Comparison of ENCODE assay signal across 26 cellular contexts in the genomic region with DNA sequence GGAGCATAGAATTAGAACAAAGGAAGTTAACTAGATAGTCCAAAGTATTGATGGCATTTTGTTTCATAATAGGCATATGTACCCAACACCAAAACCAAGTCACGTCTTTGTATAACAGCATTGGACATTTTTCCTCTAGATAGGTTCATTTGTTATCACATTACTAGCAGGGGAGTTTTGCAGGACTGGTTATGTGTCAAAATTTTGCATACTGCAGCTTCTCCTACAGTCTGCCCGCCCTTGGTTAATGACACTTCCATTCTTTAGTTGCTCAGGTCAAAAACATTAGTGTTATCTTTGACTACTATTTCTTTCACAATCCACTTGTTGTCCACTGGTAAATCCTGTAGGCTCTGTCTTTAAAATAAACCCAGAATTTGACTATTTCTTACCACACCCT. TPM values are rescaled to one million over a fixed set of nuclear protein-coding genes. Genes with fewer than 3 reads are reported as not detected.
DNase-seq lines count a peak whose midpoint lies in the region; ATAC-seq and TF ChIP-seq lines count a peak whose summit lies in the region.
"Had no signal": no experiment of that assay in that cellular context is flagged by ENCODE, and none has a peak within 500 bp of the region (broad histone marks: within the 10 kb centered on the region; RNA-seq: fewer than 3 reads in every experiment).

No MANE protein-coding gene starts in this region.

- 81 to 84% methylated on average over 2 of the region's 2 CpGs for WGBS in upper lobe of left lung, 2 donors

- no peaks in the 10 kb centered on the region for H3K27me3 ChIP-seq in CD4-positive, CD25-positive, alpha-beta regulatory T cell (ENCODE audit: control insufficient read depth, insufficient read depth, low read length)
- H3K27me3 ChIP-seq in naive thymus-derived CD4-positive, alpha-beta T cell (ENCODE audit: control insufficient read depth in 2 of 2, insufficient read depth in 2 of 2, low read length in 2 of 2) = no peaks in the 10 kb centered on the region
- no peaks in the 10 kb centered on the region for H3K27me3 ChIP-seq in upper lobe of left lung
- H3K27me3 ChIP-seq: body of pancreas, heart right ventricle, ovary had no signal

- H3K4me3 Mint-ChIP-seq in CD4-positive, CD25-positive, alpha-beta regulatory T cell = peak overlapping the region in 3 of 4 donors; percentile 15 to 71 (median 47)
- H3K4me3 Mint-ChIP-seq in naive thymus-derived CD4-positive, alpha-beta T cell = peak overlapping the region in 3 of 10 donors; percentile 34 to 42 (median 40)
- H3K4me3 Mint-ChIP-seq: stimulated activated naive CD8-positive, alpha-beta T cell treated with anti-CD3 and anti-CD28 coated beads, Interleukin-15, Interleukin-2, amounts not matched to agents 100 ng/mL and 50 ng/mL, for 24 hours; T-helper 2 cell treated with Interferon-gamma antibody and Interleukin-4, amounts not matched to agents 5 μg/mL and 100 μg/mL, for 36 hours had no signal

- H3K36me3 ChIP-seq in CD4-positive, CD25-positive, alpha-beta regulatory T cell (ENCODE audit: control insufficient read depth, insufficient read depth, low read length) = peaks cover 29% of the 10 kb centered on the region
- H3K36me3 ChIP-seq in SK-N-MC (ENCODE audit: insufficient read depth, low read length) (peaks cover 64% of the 10 kb centered on the region), upper lobe of left lung (peaks cover 0 to 16% (median 0%) of the 10 kb centered on the region in 4 donors)
- H3K36me3 ChIP-seq in naive thymus-derived CD4-positive, alpha-beta T cell (ENCODE audit: control insufficient read depth in 2 of 3, insufficient read depth in 3 of 3, low read length in 3 of 3) = peaks cover 0 to 21% (median 3%) of the 10 kb centered on the region in 3 experiments
- H3K36me3 ChIP-seq: ovary had no signal

- peak overlapping the region; percentile 13 to 52 (median 18) for H3K27ac Mint-ChIP-seq in CD4-positive, CD25-positive, alpha-beta regulatory T cell
- peak overlapping the region in 5 of 9 donors; percentile 2 to 56 (median 30) for H3K27ac Mint-ChIP-seq in naive thymus-derived CD4-positive, alpha-beta T cell
- H3K27ac Mint-ChIP-seq: T-helper 2 cell treated with Interferon-gamma antibody and Interleukin-4, amounts not matched to agents 5 μg/mL and 100 μg/mL, for 36 hours had no signal

- H3K4me3 ChIP-seq in CD4-positive, CD25-positive, alpha-beta regulatory T cell (ENCODE audit: low read depth, low read length) = peak overlapping the region; percentile 53
- H3K4me3 ChIP-seq in GM12865 (ENCODE audit: low read depth, low read length) (no peak overlapping the region), SK-N-MC (no peak overlapping the region), upper lobe of left lung (no peak overlapping the region)
- no peak overlapping the region for H3K4me3 ChIP-seq in naive thymus-derived CD4-positive, alpha-beta T cell (ENCODE audit: low read length)
- H3K4me3 ChIP-seq: body of pancreas, heart right ventricle, ovary had no signal

- H3K27me3 Mint-ChIP-seq in CD4-positive, CD25-positive, alpha-beta regulatory T cell = no peaks in the 10 kb centered on the region
- no peaks in the 10 kb centered on the region for H3K27me3 Mint-ChIP-seq in naive thymus-derived CD4-positive, alpha-beta T cell
- H3K27me3 Mint-ChIP-seq: stimulated activated naive CD8-positive, alpha-beta T cell treated with anti-CD3 and anti-CD28 coated beads, Interleukin-15, Interleukin-2, amounts not matched to agents 100 ng/mL and 50 ng/mL, for 24 hours had no signal

- H3K9me3 ChIP-seq in CD4-positive, CD25-positive, alpha-beta regulatory T cell (ENCODE audit: control insufficient read depth in 2 of 2, low read length in 2 of 2) = no peaks in the 10 kb centered on the region
- H3K9me3 ChIP-seq in SK-N-MC (ENCODE audit: low read depth, low read length) (no peaks in the 10 kb centered on the region), upper lobe of left lung (no peaks in the 10 kb centered on the region)
- H3K9me3 ChIP-seq in naive thymus-derived CD4-positive, alpha-beta T cell (ENCODE audit: control insufficient read depth in 2 of 3, low read length in 3 of 3) = no peaks in the 10 kb centered on the region
- H3K9me3 ChIP-seq: body of pancreas, heart right ventricle, ovary had no signal

- no peak for TF ChIP-seq POLR2A in upper lobe of left lung (IDR thresholded peaks at IDR 0.05)

- H3K9ac ChIP-seq in SK-N-MC (ENCODE audit: insufficient read length) = no peak overlapping the region

- POLR2A ChIA-PET in naive thymus-derived CD4-positive, alpha-beta T cell (lab: Charles Lee) = no interaction called here

- no peak for TF ChIP-seq EP300 in upper lobe of left lung (IDR thresholded peaks at IDR 0.05)

- intact Hi-C loops in naive thymus-derived CD4-positive, alpha-beta T cell (cut with micrococcal nuclease) = loop anchor here in 1 of 2 donors (2.0 kb wide), 1 partner anchor 14 kb away; no protein-coding TSS in a partner anchor

- H3K9me3 Mint-ChIP-seq in CD4-positive, CD25-positive, alpha-beta regulatory T cell = peaks cover 0 to 1% (median 0%) of the 10 kb centered on the region in 7 donors
- H3K9me3 Mint-ChIP-seq in naive thymus-derived CD4-positive, alpha-beta T cell = peaks cover 0 to 1% (median 0%) of the 10 kb centered on the region in 11 donors
- H3K9me3 Mint-ChIP-seq: T-helper 2 cell treated with Interferon-gamma antibody and Interleukin-4, amounts not matched to agents 5 μg/mL and 100 μg/mL, for 36 hours had no signal

- ATAC-seq in CD4-positive, CD25-positive, alpha-beta regulatory T cell (ENCODE audit: low read depth in 2 of 2) = no peak
- ATAC-seq in naive thymus-derived CD4-positive, alpha-beta T cell = no peak
- ATAC-seq in GM18858 (IDR thresholded peaks at IDR 0.05; ENCODE audit: unreplicated experiment) (no peak), HG03139 (IDR thresholded peaks at IDR 0.05; ENCODE audit: unreplicated experiment) (no peak), upper lobe of left lung (ENCODE audit: low FRiP score in 2 of 2) (no peak)
- ATAC-seq: body of pancreas, heart right ventricle, left colon, right cardiac atrium had no signal

- peaks cover 68% of the 10 kb centered on the region for H3K4me1 ChIP-seq in CD4-positive, CD25-positive, alpha-beta regulatory T cell (ENCODE audit: control insufficient read depth, insufficient read depth, low read length, poor library complexity, severe bottlenecking)
- peaks cover 41 to 55% of the 10 kb centered on the region in 2 donors for H3K4me1 ChIP-seq in naive thymus-derived CD4-positive, alpha-beta T cell (ENCODE audit: control insufficient read depth in 2 of 2, insufficient read depth in 2 of 2, low read length in 2 of 2)
- H3K4me1 ChIP-seq in upper lobe of left lung = peaks cover 48 to 66% (median 62%) of the 10 kb centered on the region in 4 donors

- DNase-seq in CD4-positive, CD25-positive, alpha-beta regulatory T cell = no peak
- DNase-seq in GM12865 (ENCODE audit: low read depth) (peak; percentile 18), SK-N-MC (ENCODE audit: low read depth, low spot score) (no peak), GM10266 (ENCODE audit: extremely low spot score) (no peak), upper lobe of left lung (no peak)
- DNase-seq in naive thymus-derived CD4-positive, alpha-beta T cell = no peak
- DNase-seq: activated CD4-positive, alpha-beta T cell treated with anti-CD3 and anti-CD28 coated beads, Interleukin-2, amount 50 U/mL, for 1 hour; body of pancreas; C1 segment of cervical spinal cord; DMS 273 treated with DMSO at 0.1 percent for 48 hours; effector CD4-positive, alpha-beta T cell; heart right ventricle; Karpas-422; left colon; mesenchymal stem cell; NCI-H1048; NCI-H187 treated with DMSO at 0.1 percent for 48 hours; NCI-H748 treated with DMSO at 0.1 percent for 48 hours; ovary; right cardiac atrium; stimulated activated CD4-positive, alpha-beta T cell treated with anti-CD3 and anti-CD28 coated beads, Interleukin-12 subunit alpha, Interleukin-12 subunit beta, amount 100 ng/mL, for 4 hours had no signal

- CTCF ChIA-PET in naive thymus-derived CD4-positive, alpha-beta T cell (lab: Charles Lee) = no interaction called here

- peaks cover 33% of the 10 kb centered on the region for H3K36me3 Mint-ChIP-seq in CD4-positive, CD25-positive, alpha-beta regulatory T cell
- H3K36me3 Mint-ChIP-seq in naive thymus-derived CD4-positive, alpha-beta T cell = peaks cover 8 to 50% (median 38%) of the 10 kb centered on the region in 5 donors

- TF ChIP-seq CTCF in GM12865 (IDR thresholded peaks at IDR 0.05; ENCODE audit: insufficient read depth, low read depth, low read length, missing control alignments) (no peak), GM10266 (IDR thresholded peaks at IDR 0.05; ENCODE audit: control insufficient read depth, insufficient read depth, low read depth, missing control alignments) (no peak), upper lobe of left lung (IDR thresholded peaks at IDR 0.05) (no peak)

- peaks cover 66 to 88% (median 81%) of the 10 kb centered on the region in 4 donors for H3K4me1 Mint-ChIP-seq in CD4-positive, CD25-positive, alpha-beta regulatory T cell
- peaks cover 62 to 91% (median 87%) of the 10 kb centered on the region in 7 donors for H3K4me1 Mint-ChIP-seq in naive thymus-derived CD4-positive, alpha-beta T cell

- H3K27ac ChIP-seq in CD4-positive, CD25-positive, alpha-beta regulatory T cell (ENCODE audit: insufficient read depth, low read length, poor library complexity, severe bottlenecking) = no peak overlapping the region
- H3K27ac ChIP-seq in SK-N-MC (peak overlapping the region; percentile 63; the same call in 1 of the 2 replicates), upper lobe of left lung (peak overlapping the region in 1 of 4 donors; percentile 55)
- no peak overlapping the region for H3K27ac ChIP-seq in naive thymus-derived CD4-positive, alpha-beta T cell (ENCODE audit: low read depth, low read length)
- H3K27ac ChIP-seq: body of pancreas, ovary, VCaP had no signal

RNA-seq across cellular contexts. Expression of gene CAPZA1, which starts 8.9 kb away (rescaled TPM):
- 244 TPM for total RNA-seq in CD4-positive, CD25-positive, alpha-beta regulatory T cell
- 100 to 1,000 TPM; 248 to 281 (median 260) TPM for polyA plus RNA-seq in CD4-positive, CD25-positive, alpha-beta regulatory T cell
- total RNA-seq in naive thymus-derived CD4-positive, alpha-beta T cell = 100 to 1,000 TPM; 114 to 237 (median 143) TPM
- 100 to 1,000 TPM; 114 to 135 TPM for polyA plus RNA-seq in naive thymus-derived CD4-positive, alpha-beta T cell
- total RNA-seq in upper lobe of left lung = 100 to 1,000 TPM in 5 of 6 donors, 10 to 100 TPM in 1; 91.1 to 196 (median 128) TPM

RNA-seq across cellular contexts. Expression of gene ST7L, which starts 9.6 kb away (rescaled TPM):
- total RNA-seq in CD4-positive, CD25-positive, alpha-beta regulatory T cell = 36.8 TPM
- polyA plus RNA-seq in CD4-positive, CD25-positive, alpha-beta regulatory T cell = 10 to 100 TPM in 3 of 4 donors, 1 to 10 TPM in 1; 7.7 to 15.4 (median 14.0) TPM
- total RNA-seq in naive thymus-derived CD4-positive, alpha-beta T cell = 10 to 100 TPM; 15.7 to 26.8 (median 24.8) TPM
- polyA plus RNA-seq in naive thymus-derived CD4-positive, alpha-beta T cell = 10 to 100 TPM; 14.0 to 14.2 TPM
- 10 to 100 TPM; 14.4 to 33.9 (median 16.1) TPM for total RNA-seq in upper lobe of left lung

RNA-seq across cellular contexts. Expression of gene MOV10, which starts 45.9 kb away (rescaled TPM):
- total RNA-seq in CD4-positive, CD25-positive, alpha-beta regulatory T cell = 94.2 TPM
- 10 to 100 TPM; 26.1 to 29.8 (median 28.3) TPM for polyA plus RNA-seq in CD4-positive, CD25-positive, alpha-beta regulatory T cell
- total RNA-seq in naive thymus-derived CD4-positive, alpha-beta T cell = 100 to 1,000 TPM in 1 of 5 experiments, 10 to 100 TPM in 4; 85.5 to 126 (median 90.1) TPM
- polyA plus RNA-seq in naive thymus-derived CD4-positive, alpha-beta T cell = 10 to 100 TPM; 26.1 to 55.9 TPM
- 100 to 1,000 TPM in 2 of 6 donors, 10 to 100 TPM in 4; 26.5 to 161 (median 56.0) TPM for total RNA-seq in upper lobe of left lung
